28 cellular contexts compared by ENCODE assay signal in the genomic region with DNA sequence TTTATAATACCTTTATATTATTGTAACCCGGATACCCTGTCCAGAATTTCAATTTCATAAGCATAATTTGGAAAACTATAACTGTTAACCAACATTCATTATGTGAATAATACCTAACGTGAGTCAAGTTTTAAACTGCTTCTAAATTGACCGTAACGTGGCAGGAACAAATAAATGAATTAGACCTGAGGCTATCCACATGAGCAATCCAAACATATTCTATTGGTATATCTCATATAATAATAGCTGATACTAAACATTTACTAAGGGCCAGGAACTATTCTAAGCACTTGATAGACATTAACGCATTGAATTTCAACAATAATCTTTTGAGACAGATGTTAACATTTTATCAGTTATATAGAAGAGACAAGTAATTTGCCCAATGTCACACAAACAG.
"Had no signal": no experiment of that assay in that cellular context is flagged by ENCODE, and none has a peak within 500 bp of the region (broad histone marks: within the 10 kb centered on the region; RNA-seq: fewer than 3 reads in every experiment).

No MANE protein-coding gene starts in this region.

- DNase-seq: Kasumi-1, KG1, MG63, NCI-H1048, NCI-H1092 treated with DMSO at 0.1 percent for 48 hours, NCI-H1105 treated with DMSO at 0.1 percent for 48 hours, NCI-H1436, NCI-H146, NCI-H1694, NCI-H187, NCI-H1930, NCI-H2029 treated with DMSO at 0.1 percent for 48 hours, NCI-H2107, NCI-H2171, NCI-H226, NCI-H446 treated with DMSO at 0.1 percent for 48 hours, NCI-H510A, NCI-H524, NCI-H526, NCI-H774, Peyer's patch, Right ventricle myocardium superior, RPMI8226, SHP77 treated with DMSO at 0.1 percent for 48 hours, SK-N-SH, SW 1271, T-helper 1 cell had no signal

- H3K36me3 ChIP-seq: MG63, Peyer's patch, SJSA1 had no signal

- H3K4me3 ChIP-seq: MG63, Peyer's patch, SJSA1 had no signal

- H3K4me1 ChIP-seq: Peyer's patch, SJSA1 had no signal

- H3K27me3 ChIP-seq: MG63, Peyer's patch, SJSA1 had no signal

- H3K27ac ChIP-seq: Peyer's patch, SJSA1 had no signal

- H3K9me3 ChIP-seq: MG63, Peyer's patch, SJSA1, SK-N-SH had no signal
